20 cellular contexts compared by ENCODE assay signal in the genomic region with DNA sequence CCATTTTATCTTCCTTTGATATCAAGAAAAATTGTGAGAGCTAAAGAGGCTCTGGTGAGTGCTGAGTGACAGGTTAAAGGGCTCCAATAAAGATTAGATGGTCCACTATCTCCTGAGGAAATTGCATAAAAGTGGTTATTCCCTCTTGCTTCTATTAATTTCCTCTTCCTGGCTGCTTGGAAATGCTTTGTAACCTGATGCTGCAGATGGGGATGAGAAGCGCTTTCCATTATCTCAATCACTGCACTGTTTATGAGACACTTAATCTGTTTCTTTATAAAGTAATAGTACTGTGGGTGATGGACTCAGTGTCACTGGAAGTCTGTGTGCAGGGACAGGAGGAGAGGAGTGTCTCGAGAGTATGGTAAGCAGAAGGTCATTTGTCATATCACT.
DNase-seq lines count a peak whose midpoint lies in the region; ATAC-seq and TF ChIP-seq lines count a peak whose summit lies in the region.
"Had no signal": no experiment of that assay in that cellular context is flagged by ENCODE, and none has a peak within 500 bp of the region (broad histone marks: within the 10 kb centered on the region; RNA-seq: fewer than 3 reads in every experiment).

No MANE protein-coding gene starts in this region.

- no peak for ATAC-seq in HG03378 (IDR thresholded peaks at IDR 0.05; ENCODE audit: unreplicated experiment)
- ATAC-seq: HepG2 had no signal

- no peak overlapping the region for H2BK15ac ChIP-seq in mesendoderm (replicated peaks; ENCODE audit: low read depth)

- H3K4me2 ChIP-seq in mesendoderm (ENCODE audit: low read length): no peak overlapping the region
- H3K4me2 ChIP-seq: BLaER1 had no signal

- no peak for TF ChIP-seq CTCF in WERI-Rb-1 (IDR thresholded peaks at IDR 0.05; ENCODE audit: low read depth, low read length)

- H3K9ac ChIP-seq in mesendoderm (ENCODE audit: low read length): no peak overlapping the region
- H3K9ac ChIP-seq: BLaER1 had no signal

- no peak overlapping the region for H2AK5ac ChIP-seq in mesendoderm (ENCODE audit: low read length)

- H3K79me2 ChIP-seq in mesendoderm (ENCODE audit: control insufficient read depth, insufficient read depth, low read length): no peaks in the 10 kb centered on the region

- no peak overlapping the region for H3K56ac ChIP-seq in mesendoderm (ENCODE audit: low read length)

- WGBS in mesendoderm (ENCODE audit: extremely low coverage, insufficient coverage, low lambda C conversion rate): no CpG with 5 or more reads among the region's 2 CpGs

- H3K4ac ChIP-seq in mesendoderm (ENCODE audit: low read depth, low read length): no peak overlapping the region

- H2BK120ac ChIP-seq in mesendoderm (ENCODE audit: low read depth, low read length): no peak overlapping the region

- DNase-seq in NCI-H2107 treated with DMSO at 0.1 percent for 48 hours (lab: John Stamatoyannopoulos, UW; ENCODE audit: unreplicated experiment) (peak; percentile 38), NCI-H2107 (lab: John Stamatoyannopoulos, UW) (no peak), NCI-H146 (lab: John Stamatoyannopoulos, UW) (peak; percentile 52), NCI-H2171 treated with DMSO at 0.1 percent for 48 hours (lab: John Stamatoyannopoulos, UW) (peak; percentile 75), WERI-Rb-1 (no peak), NCI-H774 (lab: John Stamatoyannopoulos, UW) (no peak), mesendoderm (no peak)
- DNase-seq: CD4-positive, alpha-beta memory T cell; DND-41; H7; KG1; MV-4-11; NCI-H2081 treated with DMSO at 0.1 percent for 48 hours; NCI-H82; OCI-M1; SHP77 had no signal

- H3K27ac ChIP-seq in WERI-Rb-1 (peak overlapping the region; percentile 16; the same call in 1 of the 2 replicates), mesendoderm (ENCODE audit: low read depth, low read length) (no peak overlapping the region)
- H3K27ac ChIP-seq: BLaER1, SK-N-MC had no signal

- H3K9me3 ChIP-seq in WERI-Rb-1 (ENCODE audit: severe bottlenecking): no peaks in the 10 kb centered on the region
- H3K9me3 ChIP-seq: BLaER1 had no signal

- H2BK5ac ChIP-seq in mesendoderm (ENCODE audit: low read length): no peak overlapping the region

- H3K36me3 ChIP-seq in WERI-Rb-1 (no peaks in the 10 kb centered on the region), mesendoderm (ENCODE audit: control insufficient read depth, insufficient read depth, low read length) (no peaks in the 10 kb centered on the region)
- H3K36me3 ChIP-seq: BLaER1 had no signal

- no peaks in the 10 kb centered on the region for H3K79me1 ChIP-seq in mesendoderm (ENCODE audit: low read length)

- no peak overlapping the region for H3K23ac ChIP-seq in mesendoderm (ENCODE audit: low read length)

- H3K18ac ChIP-seq in mesendoderm (ENCODE audit: low read length): no peak overlapping the region

- H3K4me3 ChIP-seq in WERI-Rb-1 (ENCODE audit: low read depth, low read length) (no peak overlapping the region), mesendoderm (ENCODE audit: low read length) (no peak overlapping the region)
- H3K4me3 ChIP-seq: BLaER1, SK-N-MC had no signal

- no peaks in the 10 kb centered on the region for H3K27me3 ChIP-seq in WERI-Rb-1 (ENCODE audit: insufficient read depth, low read depth, severe bottlenecking)
- H3K27me3 ChIP-seq in mesendoderm (ENCODE audit: insufficient read depth, low read length, poor library complexity): no peaks in the 10 kb centered on the region
- H3K27me3 ChIP-seq: BLaER1 had no signal

- H4K5ac ChIP-seq in mesendoderm (ENCODE audit: low read length): no peak overlapping the region

- no peaks in the 10 kb centered on the region for H3K4me1 ChIP-seq in mesendoderm (ENCODE audit: control insufficient read depth, low read depth, low read length)
- H3K4me1 ChIP-seq: BLaER1 had no signal

- H4K8ac ChIP-seq in mesendoderm (ENCODE audit: low read depth, low read length): no peak overlapping the region

Comparison
In these comparisons a context has a peak if more than half of its experiments do, and no peak if none do; other contexts are left out.
1. DNase-seq: peak in NCI-H2107 treated with DMSO at 0.1 percent for 48 hours (single experiment), NCI-H146 (single experiment) and NCI-H2171 treated with DMSO at 0.1 percent for 48 hours (single experiment); none in NCI-H2107 (single experiment), WERI-Rb-1 (single experiment), NCI-H774 (single experiment) and mesendoderm (single experiment).